14 cellular contexts compared by ENCODE assay signal in the genomic region with DNA sequence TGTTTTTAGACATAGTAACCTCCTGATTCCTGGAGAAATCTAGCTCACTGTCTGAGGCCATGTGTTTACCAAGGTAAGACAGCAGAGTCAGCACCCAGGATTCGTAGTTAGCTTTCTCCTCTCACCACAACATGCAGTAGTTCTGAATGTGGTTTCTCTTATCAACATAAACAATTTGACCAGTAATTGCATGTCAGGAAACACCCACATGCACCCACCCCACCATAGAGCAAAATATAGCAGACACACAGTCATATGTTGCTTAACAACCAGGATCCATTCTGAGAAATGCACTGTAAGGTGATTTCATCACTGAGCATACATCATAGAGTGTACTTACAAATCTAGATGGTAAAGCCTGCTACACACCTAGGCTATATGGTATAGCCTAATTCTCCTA.
"Had no signal": no experiment of that assay in that cellular context is flagged by ENCODE, and none has a peak within 500 bp of the region (broad histone marks: within the 10 kb centered on the region; RNA-seq: fewer than 3 reads in every experiment).

No MANE protein-coding gene starts in this region.

- H3K27me3 ChIP-seq: breast epithelium, neutrophil, testis had no signal

- H3K27ac ChIP-seq: breast epithelium, neutrophil, parathyroid adenoma, testis, VCaP had no signal

- H3K36me3 ChIP-seq: breast epithelium, neutrophil had no signal

- H3K4me3 ChIP-seq: breast epithelium, testis had no signal

- H2AFZ ChIP-seq: parathyroid adenoma had no signal

- H3K9ac ChIP-seq: parathyroid adenoma had no signal

- DNase-seq: activated CD4-positive, alpha-beta T cell treated with anti-CD3 and anti-CD28 coated beads, Interleukin-2, amount 50 U/mL, for 48 hours; activated gamma-delta T cell; cerebellar nuclear complex; cortex of kidney; mesendoderm; naive thymus-derived CD8-positive, alpha-beta T cell; stimulated activated CD4-positive, alpha-beta T cell treated with anti-CD3 and anti-CD28 coated beads, Interleukin-4, amount 100 ng/mL, for 4 hours; testis had no signal

- H3K4me1 ChIP-seq: breast epithelium, parathyroid adenoma, testis had no signal

- H3K79me2 ChIP-seq: parathyroid adenoma had no signal

- H3K9me3 ChIP-seq: breast epithelium, neutrophil, testis had no signal

- ATAC-seq: naive thymus-derived CD8-positive, alpha-beta T cell; sciatic nerve; stimulated activated memory B cell treated with anti-CD40 and anti-IgM and Interleukin-4, amounts not matched to agents 10 μg/mL and 1 μg/mL and 100 μg/mL, for 72 hours had no signal
